Comparison of ENCODE assay signal across 8 cellular contexts in genomic region chr21:44011774-44012473, GRCh38. TPM values are rescaled to one million over a fixed set of nuclear protein-coding genes. Genes with fewer than 3 reads are reported as not detected.
DNase-seq lines count a peak whose midpoint lies in the region; ATAC-seq and TF ChIP-seq lines count a peak whose summit lies in the region.

A gene with protein sequence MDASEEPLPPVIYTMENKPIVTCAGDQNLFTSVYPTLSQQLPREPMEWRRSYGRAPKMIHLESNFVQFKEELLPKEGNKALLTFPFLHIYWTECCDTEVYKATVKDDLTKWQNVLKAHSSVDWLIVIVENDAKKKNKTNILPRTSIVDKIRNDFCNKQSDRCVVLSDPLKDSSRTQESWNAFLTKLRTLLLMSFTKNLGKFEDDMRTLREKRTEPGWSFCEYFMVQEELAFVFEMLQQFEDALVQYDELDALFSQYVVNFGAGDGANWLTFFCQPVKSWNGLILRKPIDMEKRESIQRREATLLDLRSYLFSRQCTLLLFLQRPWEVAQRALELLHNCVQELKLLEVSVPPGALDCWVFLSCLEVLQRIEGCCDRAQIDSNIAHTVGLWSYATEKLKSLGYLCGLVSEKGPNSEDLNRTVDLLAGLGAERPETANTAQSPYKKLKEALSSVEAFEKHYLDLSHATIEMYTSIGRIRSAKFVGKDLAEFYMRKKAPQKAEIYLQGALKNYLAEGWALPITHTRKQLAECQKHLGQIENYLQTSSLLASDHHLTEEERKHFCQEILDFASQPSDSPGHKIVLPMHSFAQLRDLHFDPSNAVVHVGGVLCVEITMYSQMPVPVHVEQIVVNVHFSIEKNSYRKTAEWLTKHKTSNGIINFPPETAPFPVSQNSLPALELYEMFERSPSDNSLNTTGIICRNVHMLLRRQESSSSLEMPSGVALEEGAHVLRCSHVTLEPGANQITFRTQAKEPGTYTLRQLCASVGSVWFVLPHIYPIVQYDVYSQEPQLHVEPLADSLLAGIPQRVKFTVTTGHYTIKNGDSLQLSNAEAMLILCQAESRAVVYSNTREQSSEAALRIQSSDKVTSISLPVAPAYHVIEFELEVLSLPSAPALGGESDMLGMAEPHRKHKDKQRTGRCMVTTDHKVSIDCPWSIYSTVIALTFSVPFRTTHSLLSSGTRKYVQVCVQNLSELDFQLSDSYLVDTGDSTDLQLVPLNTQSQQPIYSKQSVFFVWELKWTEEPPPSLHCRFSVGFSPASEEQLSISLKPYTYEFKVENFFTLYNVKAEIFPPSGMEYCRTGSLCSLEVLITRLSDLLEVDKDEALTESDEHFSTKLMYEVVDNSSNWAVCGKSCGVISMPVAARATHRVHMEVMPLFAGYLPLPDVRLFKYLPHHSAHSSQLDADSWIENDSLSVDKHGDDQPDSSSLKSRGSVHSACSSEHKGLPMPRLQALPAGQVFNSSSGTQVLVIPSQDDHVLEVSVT (plus strand): TSS chr21:44012309. CDS start chr21:44012494, 185 bp downstream.

- ATAC-seq in GM21717 (IDR thresholded peaks at IDR 0.05; ENCODE audit: unreplicated experiment): peak; percentile 47
- ATAC-seq in stimulated activated naive CD8-positive, alpha-beta T cell treated with anti-CD3 and anti-CD28 coated beads, Interleukin-15, amount 100 ng/mL, for 72 hours: peak; percentile 75

- H3K9me3 Mint-ChIP-seq in neural crest cell: no peaks in the 10 kb centered on the region
- H3K9me3 Mint-ChIP-seq in stimulated activated naive CD8-positive, alpha-beta T cell treated with anti-CD3 and anti-CD28 coated beads, Interleukin-15, amount 100 ng/mL, for 72 hours: no peaks in the 10 kb centered on the region

- H3K36me3 Mint-ChIP-seq in neural crest cell (ENCODE audit: low read depth): no peaks in the 10 kb centered on the region

- H3K9me3 ChIP-seq in KOPT-K1 (ENCODE audit: insufficient read depth, low read length, poor library complexity, severe bottlenecking): no peaks in the 10 kb centered on the region

- peak within 1 kb of the TSS; percentile 80 for H3K4me3 ChIP-seq in fibroblast of villous mesenchyme (ENCODE audit: low read depth, low read length)

- H3K4me3 Mint-ChIP-seq in neural crest cell: peak within 1 kb of the TSS; percentile 92
- peak within 1 kb of the TSS; percentile 89 to 95 for H3K4me3 Mint-ChIP-seq in stimulated activated naive CD8-positive, alpha-beta T cell treated with anti-CD3 and anti-CD28 coated beads, Interleukin-15, amount 100 ng/mL, for 72 hours

- peak within 1 kb of the TSS; percentile 88 for H3K27ac ChIP-seq in KOPT-K1 (ENCODE audit: low read depth, low read length, poor library complexity, severe bottlenecking)

- H3K27me3 Mint-ChIP-seq in neural crest cell (ENCODE audit: low read depth): no peaks in the 10 kb centered on the region
- no peaks in the 10 kb centered on the region for H3K27me3 Mint-ChIP-seq in stimulated activated naive CD8-positive, alpha-beta T cell treated with anti-CD3 and anti-CD28 coated beads, Interleukin-15, amount 100 ng/mL, for 72 hours

- DNase-seq in DMS79 treated with DMSO at 0.1 percent for 48 hours (lab: John Stamatoyannopoulos, UW): peak; percentile 57
- DNase-seq in SHP77 treated with DMSO at 0.1 percent for 48 hours (lab: John Stamatoyannopoulos, UW): peak; percentile 23
- DNase-seq in activated gamma-delta T cell treated with Interleukin-2 at 50 U/mL for 16 hours: peak; percentile 73
- DNase-seq in fibroblast of villous mesenchyme (ENCODE audit: low read depth): peak; percentile 89
- DNase-seq in neural crest cell (ENCODE audit: low read depth, low spot score): peak; percentile 68
- peak; percentile 81 to 84 for DNase-seq in stimulated activated naive CD8-positive, alpha-beta T cell treated with anti-CD3 and anti-CD28 coated beads, Interleukin-15, amount 100 ng/mL, for 72 hours

- no peak for TF ChIP-seq CTCF in fibroblast of villous mesenchyme (IDR thresholded peaks at IDR 0.05; ENCODE audit: insufficient read depth, low read depth, low read length)
- no peak for TF ChIP-seq CTCF in neural crest cell (conservative IDR thresholded peaks at IDR 0.05)

- 0 out of 2 replicates have a peak, but pooled peaks cover 8% of the 10 kb centered on the region for H3K36me3 ChIP-seq in KOPT-K1 (ENCODE audit: insufficient read depth, low read length)

- peaks cover 34% of the 10 kb centered on the region for H3K4me1 Mint-ChIP-seq in neural crest cell
- peaks cover 47% of the 10 kb centered on the region for H3K4me1 Mint-ChIP-seq in stimulated activated naive CD8-positive, alpha-beta T cell treated with anti-CD3 and anti-CD28 coated beads, Interleukin-15, amount 100 ng/mL, for 72 hours

- H3K27ac Mint-ChIP-seq in neural crest cell (ENCODE audit: unreplicated experiment): peak within 1 kb of the TSS; percentile 89
- H3K27ac Mint-ChIP-seq in stimulated activated naive CD8-positive, alpha-beta T cell treated with anti-CD3 and anti-CD28 coated beads, Interleukin-15, amount 100 ng/mL, for 72 hours: peak within 1 kb of the TSS; percentile 97 to 98

RNA-seq across cellular contexts. Expression of the gene that starts here (rescaled TPM):
- total RNA-seq in fibroblast of villous mesenchyme (27.1 and 28.5 TPM in 2 replicates), neural crest cell (35.1 and 36.7 TPM in 2 replicates)

Comparison
In these comparisons a context has a peak if more than half of its experiments do, and no peak if none do; other contexts are left out.
1. Peak in every context shown above with its lines: DNase-seq, ATAC-seq, H3K4me3 ChIP-seq and H3K27ac ChIP-seq.
2. DNase-seq: peak in every context shown above with its lines; median percentile 89 in fibroblast of villous mesenchyme; 82 in stimulated activated naive CD8-positive, alpha-beta T cell treated with anti-CD3 and anti-CD28 coated beads, Interleukin-15, amount 100 ng/mL, for 72 hours; 73 in activated gamma-delta T cell treated with Interleukin-2 at 50 U/mL for 16 hours; 68 in neural crest cell; 57 in DMS79 treated with DMSO at 0.1 percent for 48 hours; 23 in SHP77 treated with DMSO at 0.1 percent for 48 hours.